ENCODE assay signal across 13 cellular contexts in the genomic region with DNA sequence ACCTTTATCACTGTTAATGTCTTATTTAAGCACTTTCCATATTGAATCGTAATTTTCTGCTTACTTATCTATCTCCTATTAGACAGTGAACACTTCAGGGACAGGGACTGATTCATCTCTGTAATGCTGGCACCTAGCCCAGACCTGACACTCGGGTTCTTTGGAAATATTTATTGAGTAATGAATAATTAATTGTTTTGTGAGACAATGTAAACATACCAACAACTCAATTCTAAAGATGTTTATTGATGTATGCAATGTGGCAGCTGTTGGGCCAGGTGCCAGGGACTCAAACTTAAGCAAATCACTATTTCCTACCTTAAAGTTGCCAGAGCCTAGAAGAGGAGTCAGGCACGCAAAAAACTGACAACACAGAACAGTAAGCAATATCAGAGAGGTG.
DNase-seq lines count a peak whose midpoint lies in the region; TF ChIP-seq lines count a peak whose summit lies in the region.
"Had no signal": no experiment of that assay in that cellular context is flagged by ENCODE, and none has a peak within 500 bp of the region (broad histone marks: within the 10 kb centered on the region; RNA-seq: fewer than 3 reads in every experiment).

No MANE protein-coding gene starts in this region.

- no peak overlapping the region for H2BK12ac ChIP-seq in trophoblast cell (ENCODE audit: low read length)

- H2AK5ac ChIP-seq in trophoblast cell (ENCODE audit: low read length): no peak overlapping the region

- no peaks in the 10 kb centered on the region for H3K36me3 ChIP-seq in brain microvascular endothelial cell (replicated peaks)
- H3K36me3 ChIP-seq in trophoblast cell (ENCODE audit: control insufficient read depth in 1 of 2, insufficient read depth in 2 of 2, low read length in 2 of 2): no peaks in the 10 kb centered on the region
- H3K36me3 ChIP-seq: gastrocnemius medialis had no signal

- H3K4me2 ChIP-seq in trophoblast cell (ENCODE audit: low read length): no peak overlapping the region

- H3K79me2 ChIP-seq in trophoblast cell (ENCODE audit: control insufficient read depth, insufficient read depth, low read length, poor library complexity): no peaks in the 10 kb centered on the region

- no peak overlapping the region for H3K27ac ChIP-seq in brain microvascular endothelial cell
- H3K27ac ChIP-seq in trophoblast cell (ENCODE audit: low read depth, low read length): no peak overlapping the region
- H3K27ac ChIP-seq: gastrocnemius medialis had no signal

- TF ChIP-seq CTCF in brain microvascular endothelial cell (IDR thresholded peaks at IDR 0.05; ENCODE audit: low read depth, low read length, missing control alignments): no peak

- H2BK5ac ChIP-seq in trophoblast cell (ENCODE audit: low read depth, low read length, poor library complexity): no peak overlapping the region

- H4K8ac ChIP-seq in trophoblast cell (ENCODE audit: low read depth, low read length): no peak overlapping the region

- in situ Hi-C loops in brain microvascular endothelial cell (cut with HindIII; ENCODE audit: low pct_ligation_motif_present, low sequenced_read_pairs): no loop called here

- no peaks in the 10 kb centered on the region for H3K79me1 ChIP-seq in trophoblast cell (ENCODE audit: low read length)

- H2AFZ ChIP-seq in trophoblast cell (ENCODE audit: insufficient read depth, low read length, poor library complexity): no peak overlapping the region

- H2BK120ac ChIP-seq in trophoblast cell (ENCODE audit: insufficient read depth, low read length, poor library complexity): no peak overlapping the region

- no peak overlapping the region for H3K14ac ChIP-seq in trophoblast cell (ENCODE audit: low read length)

- no peak overlapping the region for H3K23ac ChIP-seq in trophoblast cell (ENCODE audit: low read length)

- H3K18ac ChIP-seq in trophoblast cell (ENCODE audit: low read length): no peak overlapping the region

- H3K4ac ChIP-seq in trophoblast cell (ENCODE audit: low read depth, low read length): no peak overlapping the region

- H3K9me3 ChIP-seq in trophoblast cell (ENCODE audit: insufficient read depth, low read depth, low read length): peaks cover 2% of the 10 kb centered on the region
- H3K9me3 ChIP-seq: gastrocnemius medialis had no signal

- no CpG with 5 or more reads among the region's 3 CpGs for WGBS in trophoblast cell (ENCODE audit: extremely low coverage, insufficient coverage, insufficient read length)

- no peaks in the 10 kb centered on the region for H3K4me1 ChIP-seq in trophoblast cell (ENCODE audit: control insufficient read depth in 1 of 2, insufficient read depth in 2 of 2, low read length in 2 of 2)

- no peak overlapping the region for H3K9ac ChIP-seq in trophoblast cell (ENCODE audit: low read length)

- DNase-seq in DMS79 treated with DMSO at 0.1 percent for 48 hours (lab: John Stamatoyannopoulos, UW): peak; percentile 36
- no peak for DNase-seq in DMS79 (lab: John Stamatoyannopoulos, UW)
- peak; percentile 94 for DNase-seq in NCI-H345 (lab: John Stamatoyannopoulos, UW)
- DNase-seq in brain microvascular endothelial cell: peak; percentile 21
- DNase-seq in trophoblast cell: peak; percentile 52 to 71
- DNase-seq in stimulated activated CD4-positive, alpha-beta T cell treated with anti-CD3 and anti-CD28 coated beads, Interleukin-4, amount 100 ng/mL, for 1 hour: no peak
- no peak for DNase-seq in H4 (ENCODE audit: low spot score)
- DNase-seq in amniotic stem cell (lab: John Stamatoyannopoulos, UW): no peak
- DNase-seq: 8988T; activated CD4-positive, alpha-beta memory T cell treated with anti-CD3 and anti-CD28 coated beads for 36 hours; activated naive CD4-positive, alpha-beta T cell; stimulated activated CD4-positive, alpha-beta T cell treated with anti-CD3 and anti-CD28 coated beads, Interleukin-2, amount 100 ng/mL, for 48 hours had no signal

- H4K91ac ChIP-seq in trophoblast cell (ENCODE audit: low read depth, low read length): no peak overlapping the region

- H3K4me3 ChIP-seq in brain microvascular endothelial cell (ENCODE audit: low read depth, low read length) (no peak overlapping the region), trophoblast cell (ENCODE audit: low read depth, low read length) (no peak overlapping the region)
- H3K4me3 ChIP-seq: gastrocnemius medialis had no signal

- H3K27me3 ChIP-seq in brain microvascular endothelial cell (replicated peaks) (no peaks in the 10 kb centered on the region), trophoblast cell (ENCODE audit: insufficient read depth, low read length) (no peaks in the 10 kb centered on the region)
- H3K27me3 ChIP-seq: gastrocnemius medialis had no signal

- H4K12ac ChIP-seq in trophoblast cell (ENCODE audit: low read depth, low read length): no peak overlapping the region

Comparison
In these comparisons a context has a peak if more than half of its experiments do, and no peak if none do; other contexts are left out.
1. DNase-seq: peak in DMS79 treated with DMSO at 0.1 percent for 48 hours (single experiment), NCI-H345 (single experiment), brain microvascular endothelial cell (single experiment) and trophoblast cell (2 of 2); none in DMS79 (single experiment), stimulated activated CD4-positive, alpha-beta T cell treated with anti-CD3 and anti-CD28 coated beads, Interleukin-4, amount 100 ng/mL, for 1 hour (single experiment), H4 (single experiment) and amniotic stem cell (single experiment).